13 cellular contexts compared by ENCODE assay signal in genomic region chr7:13833872-13834271, GRCh38.
DNase-seq lines count a peak whose midpoint lies in the region; ATAC-seq, FAIRE-seq and TF ChIP-seq lines count a peak whose summit lies in the region.
"Had no signal": no experiment of that assay in that cellular context is flagged by ENCODE, and none has a peak within 500 bp of the region (broad histone marks: within the 10 kb centered on the region; RNA-seq: fewer than 3 reads in every experiment).

No MANE protein-coding gene starts in this region.

- dilution Hi-C loops in keratinocyte (cut with MboI; ENCODE audit: extremely low pct_ligation_motif_present, low sequenced_read_pairs) = no loop called here

- no peaks in the 10 kb centered on the region for H3K9me1 ChIP-seq in keratinocyte (ENCODE audit: control insufficient read depth, extremely low read depth, insufficient read depth, low read length)

- H2AFZ ChIP-seq in OCI-LY1 (ENCODE audit: low read length) (peak overlapping the region; percentile 10; the same call in 1 of the 2 replicates), keratinocyte (ENCODE audit: control insufficient read depth, low read length) (peak overlapping the region; percentile 56)

- intact Hi-C loops in heart right ventricle (cut with DNase I) = no loop called here
- intact Hi-C loops in spleen (cut with DNase I; ENCODE audit: low total_unique reads) = no loop called here
- intact Hi-C loops in lower lobe of right lung (cut with DNase I) = no loop called here

- no peak for DNase-seq in heart right ventricle
- no peak for DNase-seq in right atrium auricular region (ENCODE audit: low spot score)
- no peak for DNase-seq in keratinocyte (ENCODE audit: low read depth, low spot score)
- no peak for DNase-seq in spleen
- no peak for DNase-seq in UCSD-AML1 (lab: John Stamatoyannopoulos, UW; ENCODE audit: unreplicated experiment)
- no peak for DNase-seq in lower lobe of right lung
- DNase-seq: EL, KBM-7, NCI-H1694, PC-3 had no signal

- H3K9ac ChIP-seq in OCI-LY1 (ENCODE audit: low read length) (no peak overlapping the region), keratinocyte (ENCODE audit: control insufficient read depth, extremely low read depth, insufficient read depth, low read length) (no peak overlapping the region)

- H3K27me3 ChIP-seq in heart right ventricle (no peaks in the 10 kb centered on the region), right atrium auricular region (no peaks in the 10 kb centered on the region), OCI-LY1 (ENCODE audit: insufficient read depth, low read length) (no peaks in the 10 kb centered on the region), keratinocyte (ENCODE audit: control insufficient read depth, extremely low read depth, insufficient read depth, low read length) (no peaks in the 10 kb centered on the region), spleen (replicated peaks in 1 of 7) (no peaks in the 10 kb centered on the region), lower lobe of right lung (ENCODE audit: low read depth) (no peaks in the 10 kb centered on the region)

- peaks cover 0 to 23% (median 7%) of the 10 kb centered on the region in 9 donors for H3K4me1 ChIP-seq in heart right ventricle
- H3K4me1 ChIP-seq in right atrium auricular region = peaks cover 0 to 24% of the 10 kb centered on the region in 2 donors
- peaks cover 38% of the 10 kb centered on the region for H3K4me1 ChIP-seq in OCI-LY1 (ENCODE audit: insufficient read depth, low read length, severe bottlenecking)
- H3K4me1 ChIP-seq in keratinocyte (ENCODE audit: control insufficient read depth, extremely low read depth, insufficient read depth, low read length) = peaks cover 5% of the 10 kb centered on the region
- H3K4me1 ChIP-seq in spleen = peaks cover 0 to 3% (median 0%) of the 10 kb centered on the region in 6 donors
- H3K4me1 ChIP-seq in lower lobe of right lung = no peaks in the 10 kb centered on the region
- H3K4me1 ChIP-seq: A549 had no signal

- TF ChIP-seq POLR2A in spleen (IDR thresholded peaks at IDR 0.05) = no peak

- H3K9me3 ChIP-seq in heart right ventricle = no peaks in the 10 kb centered on the region
- no peaks in the 10 kb centered on the region for H3K9me3 ChIP-seq in right atrium auricular region
- H3K9me3 ChIP-seq in OCI-LY1 (ENCODE audit: low read length) = no peaks in the 10 kb centered on the region
- no peaks in the 10 kb centered on the region for H3K9me3 ChIP-seq in keratinocyte (ENCODE audit: control insufficient read depth, low read depth, low read length)
- H3K9me3 ChIP-seq in spleen = no peaks in the 10 kb centered on the region
- no peaks in the 10 kb centered on the region for H3K9me3 ChIP-seq in lower lobe of right lung
- H3K9me3 ChIP-seq: A549 had no signal

- peak overlapping the region in 1 of 10 donors; percentile 15 for H3K4me3 ChIP-seq in heart right ventricle
- H3K4me3 ChIP-seq in right atrium auricular region = no peak overlapping the region
- no peak overlapping the region for H3K4me3 ChIP-seq in OCI-LY1 (ENCODE audit: low read depth, low read length, poor library complexity, severe bottlenecking)
- H3K4me3 ChIP-seq in keratinocyte (ENCODE audit: control insufficient read depth in 2 of 3, extremely low read depth in 1 of 3, insufficient read depth in 2 of 3, low read depth in 1 of 3, low read length in 3 of 3) = no peak overlapping the region
- no peak overlapping the region for H3K4me3 ChIP-seq in spleen
- no peak overlapping the region for H3K4me3 ChIP-seq in lower lobe of right lung
- H3K4me3 ChIP-seq: A549 had no signal

- H3F3A ChIP-seq in OCI-LY1 (ENCODE audit: insufficient read depth, low read length) = no peaks in the 10 kb centered on the region

- H3K36me3 ChIP-seq in heart right ventricle (no peaks in the 10 kb centered on the region), right atrium auricular region (no peaks in the 10 kb centered on the region), OCI-LY1 (ENCODE audit: insufficient read depth, low read length) (no peaks in the 10 kb centered on the region), keratinocyte (ENCODE audit: control insufficient read depth in 2 of 2, extremely low read depth in 1 of 2, insufficient read depth in 2 of 2, low read length in 2 of 2) (no peaks in the 10 kb centered on the region), spleen (no peaks in the 10 kb centered on the region), lower lobe of right lung (no peaks in the 10 kb centered on the region)

- no peaks in the 10 kb centered on the region for H3K9me2 ChIP-seq in OCI-LY1 (ENCODE audit: low read depth, low read length)

- peak in 1 of 8 donors; percentile 54 for ATAC-seq in heart right ventricle
- no peak for ATAC-seq in lower lobe of right lung
- ATAC-seq: A549, PC-3 had no signal

- TF ChIP-seq CTCF in heart right ventricle (IDR thresholded peaks at IDR 0.05) = no peak
- TF ChIP-seq CTCF in right atrium auricular region (IDR thresholded peaks at IDR 0.05) = no peak
- no peak for TF ChIP-seq CTCF in OCI-LY1 (IDR thresholded peaks at IDR 0.05; ENCODE audit: low read length)
- TF ChIP-seq CTCF in keratinocyte (optimal IDR thresholded peaks at IDR 0.05 in 1 of 3, IDR thresholded peaks at IDR 0.05 in 1 of 3, conservative IDR thresholded peaks at IDR 0.05 in 1 of 3; ENCODE audit: extremely low read depth in 1 of 3, insufficient read depth in 2 of 3, low read length in 3 of 3) = no peak
- TF ChIP-seq CTCF in spleen (IDR thresholded peaks at IDR 0.05 in 8 of 11, conservative IDR thresholded peaks at IDR 0.05 in 3 of 11) = no peak
- TF ChIP-seq CTCF in lower lobe of right lung (IDR thresholded peaks at IDR 0.05) = no peak

- H3K79me2 ChIP-seq in OCI-LY1 (ENCODE audit: insufficient read depth, low read length) (no peaks in the 10 kb centered on the region), keratinocyte (ENCODE audit: control insufficient read depth, insufficient read depth, low read length) (no peaks in the 10 kb centered on the region)

- WGBS in heart right ventricle, 2 donors = 35 to 50% methylated on average over 3 of the region's 3 CpGs
- 80 to 89% (median 86%) methylated on average over 3 of the region's 3 CpGs for WGBS in spleen, 5 donors

- peak overlapping the region in 7 of 10 donors; percentile 49 to 71 (median 60) for H3K27ac ChIP-seq in heart right ventricle
- peak overlapping the region in 1 of 2 donors; percentile 64 for H3K27ac ChIP-seq in right atrium auricular region
- H3K27ac ChIP-seq in OCI-LY1 (ENCODE audit: low read depth, low read length, poor library complexity, severe bottlenecking) = no peak overlapping the region
- H3K27ac ChIP-seq in keratinocyte (ENCODE audit: control insufficient read depth, insufficient read depth, low read length) = no peak overlapping the region
- H3K27ac ChIP-seq in spleen = no peak overlapping the region
- no peak overlapping the region for H3K27ac ChIP-seq in lower lobe of right lung
- H3K27ac ChIP-seq: A549, C4-2B had no signal

- H3K4me2 ChIP-seq in OCI-LY1 (ENCODE audit: low read length) (peak overlapping the region; percentile 0; the same call in 1 of the 2 replicates), keratinocyte (ENCODE audit: control insufficient read depth, extremely low read depth, insufficient read depth, low read depth, low read length) (no peak overlapping the region)
- H3K4me2 ChIP-seq: A549 had no signal

- FAIRE-seq in keratinocyte (lab: Jason Lieb, UNC) = no peak
- FAIRE-seq: A549 had no signal

- H4K20me1 ChIP-seq in OCI-LY1 (ENCODE audit: insufficient read depth, low read length) (no peaks in the 10 kb centered on the region), keratinocyte (ENCODE audit: control insufficient read depth, extremely low read depth, insufficient read depth, low read length) (no peaks in the 10 kb centered on the region)

Comparison
In these comparisons a context has a peak if more than half of its experiments do, and no peak if none do; other contexts are left out.
1. H3K27ac ChIP-seq: peak in heart right ventricle (7 of 10); none in OCI-LY1 (single experiment), keratinocyte (single experiment), spleen (0 of 8) and lower lobe of right lung (single experiment).